Comparison of ENCODE assay signal across 21 cellular contexts in the genomic region with DNA sequence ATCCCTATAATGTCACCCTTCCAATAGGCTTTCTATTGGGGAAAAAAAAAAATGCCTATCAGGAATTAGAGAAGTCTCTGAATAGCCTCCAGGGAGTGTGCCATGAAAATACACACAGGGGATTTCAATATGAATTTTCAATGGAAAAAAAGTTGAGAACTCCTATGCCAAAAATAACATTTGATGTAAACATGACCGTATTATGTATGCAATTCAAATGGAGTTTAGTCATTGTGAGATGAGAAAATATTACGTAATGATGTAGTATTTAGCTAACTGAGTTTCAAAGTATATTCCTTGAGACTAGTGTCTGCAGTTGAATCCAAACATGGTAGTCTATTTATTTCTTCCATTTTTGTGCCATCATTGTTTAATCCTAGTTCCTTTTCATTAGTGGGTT.
"Had no signal": no experiment of that assay in that cellular context is flagged by ENCODE, and none has a peak within 500 bp of the region (broad histone marks: within the 10 kb centered on the region; RNA-seq: fewer than 3 reads in every experiment).

No MANE protein-coding gene starts in this region.

- H3K4me3 ChIP-seq: adrenal gland, ovary, psoas muscle, smooth muscle cell, stomach had no signal

- H3K4me1 Mint-ChIP-seq: activated naive CD4-positive, alpha-beta T cell treated with anti-CD3 and anti-CD28 coated beads, Interleukin-2, amount 50 U/mL, for 24 hours; natural killer cell had no signal

- H3K27me3 ChIP-seq: adrenal gland, ovary, stomach had no signal

- FAIRE-seq: astrocyte, colon had no signal

- H3K27ac Mint-ChIP-seq: activated T-cell treated with anti-CD3 and anti-CD28 coated beads, Interleukin-2, amount 50 U/mL, for 72 hours; natural killer cell; T-helper 1 cell treated with Interleukin-12 subunit alpha and Interleukin-12 subunit beta and Interleukin-4 antibody, amounts not matched to agents 30 μg/mL and 1 μg/mL, for 36 hours had no signal

- ATAC-seq: activated T-cell treated with anti-CD3 and anti-CD28 coated beads, Interleukin-2, amount 50 U/mL, for 72 hours; natural killer cell; psoas muscle; right cardiac atrium had no signal

- H3K36me3 ChIP-seq: adrenal gland, ovary, stomach had no signal

- H3K4me3 Mint-ChIP-seq: activated naive CD4-positive, alpha-beta T cell treated with anti-CD3 and anti-CD28 coated beads, Interleukin-2, amount 50 U/mL, for 24 hours; activated T-cell treated with anti-CD3 and anti-CD28 coated beads, Interleukin-2, amount 50 U/mL, for 72 hours; natural killer cell; T-helper 1 cell treated with Interleukin-12 subunit alpha and Interleukin-12 subunit beta and Interleukin-4 antibody, amounts not matched to agents 30 μg/mL and 1 μg/mL, for 36 hours had no signal

- H3K36me3 Mint-ChIP-seq: activated naive CD4-positive, alpha-beta T cell treated with anti-CD3 and anti-CD28 coated beads, Interleukin-2, amount 50 U/mL, for 24 hours; natural killer cell had no signal

- H3K27ac ChIP-seq: adrenal gland, ovary, psoas muscle, stomach, VCaP had no signal

- H3K4me2 ChIP-seq: smooth muscle cell had no signal

- H3K9me3 Mint-ChIP-seq: activated naive CD4-positive, alpha-beta T cell treated with anti-CD3 and anti-CD28 coated beads, Interleukin-2, amount 50 U/mL, for 24 hours; activated T-cell treated with anti-CD3 and anti-CD28 coated beads, Interleukin-2, amount 50 U/mL, for 72 hours; natural killer cell; T-helper 1 cell treated with Interleukin-12 subunit alpha and Interleukin-12 subunit beta and Interleukin-4 antibody, amounts not matched to agents 30 μg/mL and 1 μg/mL, for 36 hours had no signal

- H3K9me3 ChIP-seq: adrenal gland, ovary, psoas muscle, stomach had no signal

- DNase-seq: activated CD4-positive, alpha-beta T cell treated with anti-CD3 and anti-CD28 coated beads, Interleukin-2, amount 50 U/mL, for 4 hours; activated CD4-positive, CD25-positive, alpha-beta regulatory T cell treated with anti-CD3 and anti-CD28 coated beads, Interleukin-2, amount 50 U/mL, for 72 hours; activated gamma-delta T cell; activated T-cell treated with anti-CD3 and anti-CD28 coated beads, Interleukin-2, amount 50 U/mL, for 72 hours; adrenal gland; caudate nucleus; erythroblast; foreskin melanocyte; natural killer cell; ovary; psoas muscle; right cardiac atrium; stimulated activated CD4-positive, alpha-beta T cell treated with anti-CD3 and anti-CD28 coated beads, Interleukin-4, amount 100 ng/mL, for 1 hour; stomach; trophoblast cell had no signal
